ENCODE assay signal across 15 cellular contexts in the genomic region with DNA sequence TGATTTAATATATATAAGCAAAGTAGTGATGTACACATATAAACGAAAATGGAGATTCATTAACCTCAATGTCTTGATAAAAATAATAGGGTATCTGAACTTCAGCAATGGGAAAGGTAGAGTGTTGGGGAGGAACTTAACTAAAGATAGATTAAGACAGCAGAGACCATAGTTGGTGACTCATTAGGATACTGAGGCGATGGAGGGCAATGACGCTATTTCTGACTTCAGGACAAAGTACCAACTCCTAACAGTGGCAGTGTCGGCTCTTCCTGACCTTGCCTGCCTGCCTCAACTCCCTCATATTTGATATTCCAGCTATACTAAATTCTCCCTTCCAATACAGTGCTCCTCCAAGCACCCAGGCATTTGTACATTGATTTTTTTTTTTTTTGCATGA.
DNase-seq lines count a peak whose midpoint lies in the region; ATAC-seq and TF ChIP-seq lines count a peak whose summit lies in the region.
"Had no signal": no experiment of that assay in that cellular context is flagged by ENCODE, and none has a peak within 500 bp of the region (broad histone marks: within the 10 kb centered on the region; RNA-seq: fewer than 3 reads in every experiment).

No MANE protein-coding gene starts in this region.

- no peaks in the 10 kb centered on the region for H3K36me3 Mint-ChIP-seq in brain
- no peaks in the 10 kb centered on the region for H3K36me3 Mint-ChIP-seq in immature natural killer cell
- H3K36me3 Mint-ChIP-seq: CD8-positive, alpha-beta T cell had no signal

- intact Hi-C loops in IMR-90 (cut with micrococcal nuclease): no loop called here

- H3F3A ChIP-seq in smooth muscle cell (ENCODE audit: low read depth): peaks cover 29% of the 10 kb centered on the region

- H3K4me2 ChIP-seq in IMR-90 (ENCODE audit: low read depth, low read length) (no peak overlapping the region), mesendoderm (ENCODE audit: low read length) (no peak overlapping the region), smooth muscle cell (peak overlapping the region; percentile 68)

- H2BK20ac ChIP-seq in IMR-90 (ENCODE audit: low read depth, low read length): peak overlapping the region; percentile 50; the same call in 1 of the 2 replicates

- H3K79me1 ChIP-seq in IMR-90 (ENCODE audit: low read depth in 1 of 2, low read length in 2 of 2) (peaks cover 8 to 38% of the 10 kb centered on the region in 2 experiments), mesendoderm (ENCODE audit: low read length) (peaks cover 3% of the 10 kb centered on the region)

- H3K4me1 Mint-ChIP-seq in brain: peaks cover 90% of the 10 kb centered on the region
- H3K4me1 Mint-ChIP-seq in immature natural killer cell: no peaks in the 10 kb centered on the region

- H2AK9ac ChIP-seq in IMR-90 (replicated peaks; ENCODE audit: low read depth, low read length, poor library complexity): no peak overlapping the region

- H3K18ac ChIP-seq in IMR-90 (ENCODE audit: low read depth, low read length) (peak overlapping the region; percentile 52; the same call in 1 of the 2 replicates), mesendoderm (ENCODE audit: low read length) (peak overlapping the region; percentile 82)

- dilution Hi-C loops in IMR-90 (cut with HindIII; ENCODE audit: low sequenced_read_pairs, unreplicated experiment): no loop called here

- H2BK120ac ChIP-seq in IMR-90 (ENCODE audit: low read depth, low read length) (no peak overlapping the region), mesendoderm (ENCODE audit: low read depth, low read length) (peak overlapping the region; percentile 73)

- H4K91ac ChIP-seq in IMR-90 (ENCODE audit: insufficient read depth, low read depth, low read length): no peak overlapping the region

- H4K8ac ChIP-seq in IMR-90 (ENCODE audit: low read depth in 2 of 2, low read length in 2 of 2) (peak overlapping the region in 1 of 2 experiments; percentile 23; a peak in 1 of 4 replicates), mesendoderm (ENCODE audit: low read depth, low read length) (no peak overlapping the region)

- peak overlapping the region in 3 of 5 experiments; percentile 33 to 43 (median 33) for H3K27ac Mint-ChIP-seq in brain
- no peak overlapping the region for H3K27ac Mint-ChIP-seq in immature natural killer cell
- H3K27ac Mint-ChIP-seq: CD8-positive, alpha-beta T cell had no signal

- H2AK5ac ChIP-seq in IMR-90 (ENCODE audit: low read depth, low read length): no peak overlapping the region
- peak overlapping the region; percentile 11 for H2AK5ac ChIP-seq in mesendoderm (ENCODE audit: low read length)

- in situ Hi-C loops in IMR-90 (cut with MboI; ENCODE audit: low sequenced_read_pairs): no loop called here

- peaks cover 3% of the 10 kb centered on the region; the same call in 1 of the 2 replicates for H4K20me1 ChIP-seq in IMR-90 (ENCODE audit: insufficient read depth, low read length)
- no peaks in the 10 kb centered on the region for H4K20me1 ChIP-seq in smooth muscle cell (ENCODE audit: low read depth)

- peak overlapping the region in 1 of 5 experiments; percentile 4 for H3K4me3 Mint-ChIP-seq in brain
- H3K4me3 Mint-ChIP-seq in immature natural killer cell: no peak overlapping the region
- H3K4me3 Mint-ChIP-seq: CD8-positive, alpha-beta T cell had no signal

- H3K9me1 ChIP-seq in IMR-90 (ENCODE audit: insufficient read depth, low read length): no peaks in the 10 kb centered on the region; the same call in none of the 2 replicates

- H3K9ac ChIP-seq in IMR-90 (ENCODE audit: low read depth, low read length) (no peak overlapping the region), mesendoderm (ENCODE audit: low read length) (peak overlapping the region; percentile 36), smooth muscle cell (ENCODE audit: low read depth) (peak overlapping the region; percentile 70)

- H3K4me3 ChIP-seq in IMR-90 (ENCODE audit: insufficient read depth, low read depth, low read length): no peak overlapping the region
- no peak overlapping the region for H3K4me3 ChIP-seq in mesendoderm (ENCODE audit: low read length)
- H3K4me3 ChIP-seq in smooth muscle cell: no peak overlapping the region
- H3K4me3 ChIP-seq: SJSA1 had no signal

- H3K36me3 ChIP-seq in IMR-90 (ENCODE audit: control insufficient read depth, insufficient read depth, low read length) (no peaks in the 10 kb centered on the region), mesendoderm (ENCODE audit: control insufficient read depth, insufficient read depth, low read length) (no peaks in the 10 kb centered on the region), smooth muscle cell (ENCODE audit: low read depth) (no peaks in the 10 kb centered on the region)
- H3K36me3 ChIP-seq: SJSA1 had no signal

- POLR2A ChIA-PET in IMR-90 (lab: Charles Lee; ENCODE audit: unreplicated experiment): no interaction called here

- H3K4me1 ChIP-seq in IMR-90 (ENCODE audit: control insufficient read depth, insufficient read depth, low read length) (peaks cover 15% of the 10 kb centered on the region), mesendoderm (ENCODE audit: control insufficient read depth, low read depth, low read length) (peaks cover 26% of the 10 kb centered on the region), smooth muscle cell (ENCODE audit: low read depth) (peaks cover 60% of the 10 kb centered on the region)

- no peak for DNase-seq in IMR-90
- DNase-seq in mesendoderm: no peak
- DNase-seq in smooth muscle cell (lab: John Stamatoyannopoulos, UW; ENCODE audit: unreplicated experiment): no peak
- no peak for DNase-seq in immature natural killer cell
- no peak for DNase-seq in NCI-H2196 treated with DMSO at 0.1 percent for 48 hours (lab: John Stamatoyannopoulos, UW; ENCODE audit: unreplicated experiment)
- DNase-seq: CD8-positive, alpha-beta T cell; DND-41; GF-D8; Kasumi-1; NCI-H1930; NCI-H2171 treated with DMSO at 0.1 percent for 48 hours; NCI-H510A treated with DMSO at 0.1 percent for 48 hours had no signal

- H3K9me3 Mint-ChIP-seq in brain (no peaks in the 10 kb centered on the region), immature natural killer cell (peaks cover 0 to 8% (median 0%) of the 10 kb centered on the region in 6 donors)

- H3K27me3 ChIP-seq in IMR-90 (ENCODE audit: control insufficient read depth, insufficient read depth, low read length) (no peaks in the 10 kb centered on the region), mesendoderm (ENCODE audit: insufficient read depth, low read length, poor library complexity) (no peaks in the 10 kb centered on the region), smooth muscle cell (ENCODE audit: low read depth) (no peaks in the 10 kb centered on the region)
- H3K27me3 ChIP-seq: SJSA1 had no signal

- TF ChIP-seq CTCF in IMR-90 (conservative IDR thresholded peaks at IDR 0.05; ENCODE audit: low read depth, low read length): no peak
- no peak for TF ChIP-seq CTCF in brain (conservative IDR thresholded peaks at IDR 0.05)
- TF ChIP-seq CTCF in smooth muscle cell (IDR thresholded peaks at IDR 0.05; ENCODE audit: borderline replicate concordance, insufficient read depth, poor library complexity, severe bottlenecking): no peak

- H2AFZ ChIP-seq in IMR-90 (replicated peaks; ENCODE audit: low read length, poor library complexity) (no peak overlapping the region), smooth muscle cell (ENCODE audit: low read depth) (no peak overlapping the region)

- H3K9me3 ChIP-seq in IMR-90 (ENCODE audit: control insufficient read depth, insufficient read depth, low read length) (no peaks in the 10 kb centered on the region), smooth muscle cell (replicated peaks; ENCODE audit: low read depth) (no peaks in the 10 kb centered on the region)
- H3K9me3 ChIP-seq: SJSA1 had no signal

- no peak for ATAC-seq in IMR-90 (ENCODE audit: low read depth)
- no peak for ATAC-seq in HG02571 (IDR thresholded peaks at IDR 0.05; ENCODE audit: unreplicated experiment)
- ATAC-seq: CD8-positive, alpha-beta T cell had no signal

- no peak overlapping the region for H3K56ac ChIP-seq in IMR-90 (ENCODE audit: extremely low read depth, insufficient read depth, low read length)
- H3K56ac ChIP-seq in mesendoderm (ENCODE audit: low read length): peak overlapping the region; percentile 66

- CTCF ChIA-PET in IMR-90 (lab: Yijun Ruan, JAX): interaction anchor here (0.7 kb wide), 1 partner anchor 21 kb away, joined by 7 read pairs; no protein-coding TSS in a partner anchor

- H2BK15ac ChIP-seq in IMR-90 (ENCODE audit: low read depth, low read length) (no peak overlapping the region), mesendoderm (replicated peaks; ENCODE audit: low read depth) (no peak overlapping the region)

- TF ChIP-seq RAD21 in IMR-90 (IDR thresholded peaks at IDR 0.05; ENCODE audit: low read length): no peak

- no peak for TF ChIP-seq POLR2A in IMR-90 (IDR thresholded peaks at IDR 0.05; ENCODE audit: low read depth, low read length)

- H3K27ac ChIP-seq in IMR-90 (ENCODE audit: insufficient read depth, low read length) (no peak overlapping the region), mesendoderm (ENCODE audit: low read depth, low read length) (peak overlapping the region; percentile 50), smooth muscle cell (ENCODE audit: low read depth) (peak overlapping the region; percentile 92)
- H3K27ac ChIP-seq: SJSA1 had no signal

- H3K27me3 Mint-ChIP-seq in brain: peaks cover 4% of the 10 kb centered on the region
- H3K27me3 Mint-ChIP-seq in immature natural killer cell (ENCODE audit: low read depth in 3 of 3): peaks cover 0 to 4% (median 0%) of the 10 kb centered on the region in 3 donors

- H3K4ac ChIP-seq in IMR-90 (ENCODE audit: low read depth, low read length) (0 out of 2 replicates have a peak overlapping the region, but pooled peaks have one; percentile 2), mesendoderm (ENCODE audit: low read depth, low read length) (no peak overlapping the region)

- H4K5ac ChIP-seq in IMR-90 (ENCODE audit: low read depth, low read length) (no peak overlapping the region), mesendoderm (ENCODE audit: low read length) (no peak overlapping the region)

- 90% methylated on average over 3 of the region's 4 CpGs; no CpG with 5 or more reads in 1 of the 2 experiments for WGBS in IMR-90 (ENCODE audit: extremely low coverage in 2 of 2, insufficient read length in 1 of 2), 2 experiments
- WGBS in mesendoderm (ENCODE audit: extremely low coverage, insufficient coverage, low lambda C conversion rate): no CpG with 5 or more reads among the region's 4 CpGs
- WGBS in smooth muscle cell (ENCODE audit: low lambda C conversion rate): 38% methylated on average over 4 of the region's 4 CpGs

- no peak overlapping the region for H3K14ac ChIP-seq in IMR-90 (replicated peaks; ENCODE audit: low read depth, low read length)

- H3K23ac ChIP-seq in IMR-90 (ENCODE audit: low read depth, low read length): no peak overlapping the region
- no peak overlapping the region for H3K23ac ChIP-seq in mesendoderm (ENCODE audit: low read length)

- H2BK5ac ChIP-seq in IMR-90 (ENCODE audit: low read depth, low read length, poor library complexity, severe bottlenecking) (peak overlapping the region; percentile 19), mesendoderm (ENCODE audit: low read length) (no peak overlapping the region)

- peaks cover 5% of the 10 kb centered on the region for H3K79me2 ChIP-seq in mesendoderm (ENCODE audit: control insufficient read depth, insufficient read depth, low read length)
- peaks cover 52% of the 10 kb centered on the region for H3K79me2 ChIP-seq in smooth muscle cell (ENCODE audit: low read depth)

- BruUV-seq in IMR-90 (replicated peaks; lab: Mats Ljungman, UMichigan): no TSS peak

TF ChIP-seq in IMR-90, 13 proteins besides CTCF, POLR2A, EP300 and RAD21 (continues in another document):
- TF ChIP-seq RFX5 (IDR thresholded peaks at IDR 0.05; ENCODE audit: low read depth, low read length): no peak

Comparison
In these comparisons a context has a peak if more than half of its experiments do, and no peak if none do; other contexts are left out.
1. H3K27ac Mint-ChIP-seq: peak in brain (3 of 5); none in immature natural killer cell (0 of 6).